ENCODE assay signal across 14 cellular contexts in genomic region chr19:47523473-47523872, GRCh38.
DNase-seq lines count a peak whose midpoint lies in the region; ATAC-seq, FAIRE-seq and TF ChIP-seq lines count a peak whose summit lies in the region.
"Had no signal": no experiment of that assay in that cellular context is flagged by ENCODE, and none has a peak within 500 bp of the region (broad histone marks: within the 10 kb centered on the region; RNA-seq: fewer than 3 reads in every experiment).

No MANE protein-coding gene starts in this region.

- no peaks in the 10 kb centered on the region for H3K36me3 ChIP-seq in parathyroid adenoma (ENCODE audit: control insufficient read depth, insufficient read depth, low read length)
- H3K36me3 ChIP-seq: gastrocnemius medialis, thoracic aorta had no signal

- DNase-seq in GM12865 (ENCODE audit: low read depth) (peak; percentile 28), NCI-H146 (lab: John Stamatoyannopoulos, UW) (peak; percentile 49), NCI-H2107 treated with DMSO at 0.1 percent for 48 hours (lab: John Stamatoyannopoulos, UW; ENCODE audit: unreplicated experiment) (no peak), germinal center (ENCODE audit: low spot score) (no peak)
- DNase-seq: CD4-positive, alpha-beta T cell; gastrocnemius medialis; NCI-H1417 treated with DMSO at 0.1 percent for 48 hours; T-helper 1 cell had no signal

- no peak for TF ChIP-seq CTCF in GM12865 (IDR thresholded peaks at IDR 0.05; ENCODE audit: insufficient read depth, low read depth, low read length, missing control alignments)
- no peak for TF ChIP-seq CTCF in parathyroid adenoma (IDR thresholded peaks at IDR 0.05)

- peak; percentile 37 for FAIRE-seq in endometrium (lab: Jason Lieb, UNC)
- FAIRE-seq: astrocyte, islet of Langerhans had no signal

- H3K9me3 ChIP-seq in parathyroid adenoma (ENCODE audit: control insufficient read depth, low read length): no peaks in the 10 kb centered on the region
- H3K9me3 ChIP-seq: gastrocnemius medialis, thoracic aorta had no signal

- peaks cover 7% of the 10 kb centered on the region for H3K4me1 ChIP-seq in parathyroid adenoma

- no peak overlapping the region for H3K27ac ChIP-seq in parathyroid adenoma
- H3K27ac ChIP-seq: gastrocnemius medialis, thoracic aorta had no signal

- H3K4me3 ChIP-seq in GM12865 (ENCODE audit: low read depth, low read length) (no peak overlapping the region), parathyroid adenoma (ENCODE audit: low read depth, low read length) (no peak overlapping the region)
- H3K4me3 ChIP-seq: gastrocnemius medialis, thoracic aorta had no signal

- no peaks in the 10 kb centered on the region for H3K27me3 ChIP-seq in parathyroid adenoma (ENCODE audit: control insufficient read depth, insufficient read depth, low read length)
- H3K27me3 ChIP-seq: gastrocnemius medialis had no signal

- H3K4me2 ChIP-seq in parathyroid adenoma (ENCODE audit: low read length): peak overlapping the region; percentile 52

- no peak for ATAC-seq in HG02884 (IDR thresholded peaks at IDR 0.05; ENCODE audit: unreplicated experiment)
- ATAC-seq: gastrocnemius medialis had no signal

- H2AFZ ChIP-seq in parathyroid adenoma: peak overlapping the region; percentile 66

- H3K9ac ChIP-seq in parathyroid adenoma: no peak overlapping the region

- H3K79me2 ChIP-seq in parathyroid adenoma: no peaks in the 10 kb centered on the region

Comparison
In these comparisons a context has a peak if more than half of its experiments do, and no peak if none do; other contexts are left out.
1. DNase-seq: peak in GM12865 (single experiment) and NCI-H146 (single experiment); none in NCI-H2107 treated with DMSO at 0.1 percent for 48 hours (single experiment) and germinal center (single experiment).